1 cellular context compared by ENCODE assay signal in genomic region chr1:55912438-55912837, GRCh38.
TF ChIP-seq lines count a peak whose summit lies in the region.

No MANE protein-coding gene starts in this region.

TF ChIP-seq in IMR-90, 13 proteins besides CTCF, POLR2A, EP300 and RAD21:
- no peak for TF ChIP-seq RFX5 (IDR thresholded peaks at IDR 0.05; ENCODE audit: low read depth, low read length)
- TF ChIP-seq BHLHE40 (IDR thresholded peaks at IDR 0.05; ENCODE audit: low read depth, low read length) = no peak
